ENCODE assay signal across 27 cellular contexts in genomic region chr14:92373336-92373735, GRCh38. TPM values are rescaled to one million over a fixed set of nuclear protein-coding genes. Genes with fewer than 3 reads are reported as not detected.
"Had no signal": no experiment of that assay in that cellular context is flagged by ENCODE, and none has a peak within 500 bp of the region (broad histone marks: within the 10 kb centered on the region; RNA-seq: fewer than 3 reads in every experiment).

No MANE protein-coding gene starts in this region.

- FAIRE-seq: endometrium, keratinocyte, small intestine had no signal

- H3K4me1 ChIP-seq: gastrocnemius medialis, left ventricle myocardium inferior, neural progenitor cell, right atrium auricular region, sigmoid colon, stomach, transverse colon had no signal

- H3K4me2 ChIP-seq: neural progenitor cell had no signal

- H3K27me3 ChIP-seq: dorsolateral prefrontal cortex, gastrocnemius medialis, neural progenitor cell, ovary, right atrium auricular region, sigmoid colon, stomach, transverse colon had no signal

- H3K9me3 ChIP-seq: gastrocnemius medialis, left ventricle myocardium inferior, ovary, right atrium auricular region, sigmoid colon, stomach, thoracic aorta, transverse colon had no signal

- H3K36me3 ChIP-seq: gastrocnemius medialis, left ventricle myocardium inferior, neural progenitor cell, ovary, right atrium auricular region, sigmoid colon, stomach, thoracic aorta, transverse colon had no signal

- DNase-seq: dorsolateral prefrontal cortex; effector memory CD4-positive, alpha-beta T cell; gastrocnemius medialis; immature natural killer cell; left cardiac atrium; left ventricle myocardium inferior; mesenchymal stem cell; midbrain; nucleus accumbens; ovary; sigmoid colon; small intestine; stimulated activated CD4-positive, alpha-beta T cell treated with anti-CD3 and anti-CD28 coated beads, Interleukin-12 subunit alpha, Interleukin-12 subunit beta, amount 100 ng/mL, for 4 hours; stimulated activated naive CD4-positive, alpha-beta T cell; stomach; substantia nigra; transverse colon had no signal

- H3K4me3 ChIP-seq: coronary artery, dorsolateral prefrontal cortex, gastrocnemius medialis, left ventricle myocardium inferior, lung, neural progenitor cell, ovary, right atrium auricular region, sigmoid colon, stomach, thoracic aorta, transverse colon had no signal

- H3K27ac ChIP-seq: coronary artery, dorsolateral prefrontal cortex, gastrocnemius medialis, left ventricle myocardium inferior, neural progenitor cell, ovary, right atrium auricular region, sigmoid colon, stomach, thoracic aorta, transverse colon had no signal

- ATAC-seq: esophagus mucosa; gastrocnemius medialis; left cardiac atrium; natural killer cell treated with Interleukin-12 subunit alpha and Interleukin-12 subunit beta and Interleukin-15 and Interleukin-18, amount 100 ng/mL, for 72 hours had no signal

- H3K9ac ChIP-seq: neural progenitor cell had no signal

- H2AFZ ChIP-seq: neural progenitor cell had no signal

RNA-seq across cellular contexts. Expression of gene SLC24A4, which starts 50.4 kb away (rescaled TPM):
- total RNA-seq: fibroblast of villous mesenchyme had no signal
